10 cellular contexts compared by ENCODE assay signal in genomic region chr9:105475302-105475701, GRCh38. TPM values are rescaled to one million over a fixed set of nuclear protein-coding genes. Genes with fewer than 3 reads are reported as not detected.
DNase-seq lines count a peak whose midpoint lies in the region; ATAC-seq, FAIRE-seq and TF ChIP-seq lines count a peak whose summit lies in the region.
"Had no signal": no experiment of that assay in that cellular context is flagged by ENCODE, and none has a peak within 500 bp of the region (broad histone marks: within the 10 kb centered on the region; RNA-seq: fewer than 3 reads in every experiment).

No MANE protein-coding gene starts in this region.

- FAIRE-seq in endothelial cell of umbilical vein (lab: Jason Lieb, UNC): no peak
- FAIRE-seq: endometrium had no signal

- ATAC-seq in activated T-cell treated with anti-CD3 and anti-CD28 coated beads, Interleukin-2, amount 50 U/mL, for 72 hours (replicated peaks in 1 of 2): no peak

- intact Hi-C loops in endothelial cell of umbilical vein (cut with micrococcal nuclease): no loop called here
- intact Hi-C loops in activated T-helper 2 cell treated with anti-CD3 and anti-CD28 coated beads, Interferon-gamma antibody, Interleukin-2, Interleukin-4, amounts not matched to agents 10 μg/mL and 5 μg/mL and 100 μg/mL, durations not matched to agents 14 hours and 24 hours and 36 hours (cut with micrococcal nuclease): no loop called here

- H3K9me3 ChIP-seq in endothelial cell of umbilical vein (replicated peaks; ENCODE audit: control insufficient read depth, insufficient read depth, low read length) (no peaks in the 10 kb centered on the region), neuronal stem cell (replicated peaks in 1 of 2; ENCODE audit: control insufficient read depth in 2 of 2, insufficient read depth in 1 of 2, low read depth in 1 of 2, low read length in 2 of 2) (peaks cover 0 to 4% of the 10 kb centered on the region in 2 donors)

- no CpG with 5 or more reads among the region's 2 CpGs for WGBS in neuronal stem cell (ENCODE audit: extremely low coverage in 2 of 2, insufficient read length in 2 of 2, insufficient replicate concordance in 1 of 2), 2 donors

- no peak overlapping the region for H3K4me2 ChIP-seq in endothelial cell of umbilical vein (ENCODE audit: insufficient read depth, low read length)
- H3K4me2 ChIP-seq in neuronal stem cell (ENCODE audit: insufficient read depth, low read length, poor library complexity, severe bottlenecking): no peak overlapping the region

- no peak overlapping the region for H4K8ac ChIP-seq in neuronal stem cell (ENCODE audit: low read depth, low read length)

- H3K9ac ChIP-seq in endothelial cell of umbilical vein (replicated peaks; ENCODE audit: extremely low read depth, insufficient read depth, low read length) (no peak overlapping the region), neuronal stem cell (ENCODE audit: low read depth, low read length, poor library complexity) (no peak overlapping the region)

- H3K27ac Mint-ChIP-seq in activated T-cell treated with anti-CD3 and anti-CD28 coated beads, Interleukin-2, amount 50 U/mL, for 72 hours: no peak overlapping the region
- no peak overlapping the region for H3K27ac Mint-ChIP-seq in activated T-helper 2 cell treated with anti-CD3 and anti-CD28 coated beads, Interferon-gamma antibody, Interleukin-2, Interleukin-4, amounts not matched to agents 10 μg/mL and 5 μg/mL and 100 μg/mL, durations not matched to agents 14 hours and 24 hours and 36 hours

- H3K4me3 Mint-ChIP-seq in activated T-cell treated with anti-CD3 and anti-CD28 coated beads, Interleukin-2, amount 50 U/mL, for 72 hours: no peak overlapping the region
- no peak overlapping the region for H3K4me3 Mint-ChIP-seq in activated T-helper 2 cell treated with anti-CD3 and anti-CD28 coated beads, Interferon-gamma antibody, Interleukin-2, Interleukin-4, amounts not matched to agents 10 μg/mL and 5 μg/mL and 100 μg/mL, durations not matched to agents 14 hours and 24 hours and 36 hours (ENCODE audit: low read depth)

- H3K36me3 Mint-ChIP-seq in activated T-cell treated with anti-CD3 and anti-CD28 coated beads, Interleukin-2, amount 50 U/mL, for 72 hours (ENCODE audit: insufficient read depth in 2 of 2): peaks cover 0 to 2% of the 10 kb centered on the region in 2 donors
- no peaks in the 10 kb centered on the region for H3K36me3 Mint-ChIP-seq in activated T-helper 2 cell treated with anti-CD3 and anti-CD28 coated beads, Interferon-gamma antibody, Interleukin-2, Interleukin-4, amounts not matched to agents 10 μg/mL and 5 μg/mL and 100 μg/mL, durations not matched to agents 14 hours and 24 hours and 36 hours (ENCODE audit: low read depth)

- no peaks in the 10 kb centered on the region for H3K9me1 ChIP-seq in endothelial cell of umbilical vein (replicated peaks; ENCODE audit: control insufficient read depth, extremely low read depth, insufficient read depth, low read length)

- no peak overlapping the region for H3K18ac ChIP-seq in neuronal stem cell (ENCODE audit: low read length)

- H2BK15ac ChIP-seq in neuronal stem cell (ENCODE audit: low read length): no peak overlapping the region

- H3K79me1 ChIP-seq in neuronal stem cell (ENCODE audit: low read depth, low read length): no peaks in the 10 kb centered on the region

- peaks cover 2% of the 10 kb centered on the region for H3K79me2 ChIP-seq in endothelial cell of umbilical vein (ENCODE audit: control insufficient read depth, insufficient read depth, low read length)

- no peak overlapping the region for H3K23ac ChIP-seq in neuronal stem cell (ENCODE audit: low read depth, low read length, poor library complexity)

- H2AK5ac ChIP-seq in neuronal stem cell (ENCODE audit: low read depth, low read length): no peak overlapping the region

- H3K4me1 Mint-ChIP-seq in activated T-cell treated with anti-CD3 and anti-CD28 coated beads, Interleukin-2, amount 50 U/mL, for 72 hours (ENCODE audit: low read depth): no peaks in the 10 kb centered on the region
- H3K4me1 Mint-ChIP-seq in activated T-helper 2 cell treated with anti-CD3 and anti-CD28 coated beads, Interferon-gamma antibody, Interleukin-2, Interleukin-4, amounts not matched to agents 10 μg/mL and 5 μg/mL and 100 μg/mL, durations not matched to agents 14 hours and 24 hours and 36 hours (ENCODE audit: low read depth): no peaks in the 10 kb centered on the region

- H3K27me3 ChIP-seq in endothelial cell of umbilical vein (ENCODE audit: control insufficient read depth in 2 of 2, insufficient read depth in 2 of 2, low read length in 2 of 2): no peaks in the 10 kb centered on the region
- H3K27me3 ChIP-seq in neuronal stem cell (ENCODE audit: control insufficient read depth in 3 of 3, insufficient read depth in 3 of 3, low read depth in 1 of 3, low read length in 3 of 3): no peaks in the 10 kb centered on the region

- no peak overlapping the region for H3K4me3 ChIP-seq in endothelial cell of umbilical vein (replicated peaks in 1 of 3; ENCODE audit: insufficient read depth in 1 of 3, low read depth in 1 of 3, low read length in 3 of 3)
- no peak overlapping the region for H3K4me3 ChIP-seq in neuronal stem cell (ENCODE audit: low read length in 2 of 2)

- H4K91ac ChIP-seq in neuronal stem cell (ENCODE audit: low read depth, low read length, poor library complexity): no peak overlapping the region

- H2BK120ac ChIP-seq in neuronal stem cell (ENCODE audit: low read depth, low read length): no peak overlapping the region

- dilution Hi-C loops in endothelial cell of umbilical vein (cut with MboI; ENCODE audit: extremely low pct_ligation_motif_present, low sequenced_read_pairs): no loop called here

- peaks cover 0 to 2% of the 10 kb centered on the region in 2 experiments for H3K36me3 ChIP-seq in endothelial cell of umbilical vein (ENCODE audit: control insufficient read depth in 2 of 2, extremely low read depth in 1 of 2, insufficient read depth in 2 of 2, low read length in 2 of 2)
- peaks cover 6 to 48% of the 10 kb centered on the region in 2 donors for H3K36me3 ChIP-seq in neuronal stem cell (replicated peaks in 1 of 2; ENCODE audit: control insufficient read depth in 2 of 2, insufficient read depth in 2 of 2, low read length in 2 of 2)

- CTCF ChIA-PET in endothelial cell of umbilical vein (lab: Charles Lee): interaction anchor here (0.8 to 1.4 kb wide), 5 partner anchors 8 to 31 kb away, joined by 3 to 7 read pairs (median 3); no protein-coding TSS in a partner anchor

- H3K27me3 Mint-ChIP-seq in activated T-cell treated with anti-CD3 and anti-CD28 coated beads, Interleukin-2, amount 50 U/mL, for 72 hours (ENCODE audit: low read depth): no peaks in the 10 kb centered on the region
- peaks cover 10% of the 10 kb centered on the region for H3K27me3 Mint-ChIP-seq in activated T-helper 2 cell treated with anti-CD3 and anti-CD28 coated beads, Interferon-gamma antibody, Interleukin-2, Interleukin-4, amounts not matched to agents 10 μg/mL and 5 μg/mL and 100 μg/mL, durations not matched to agents 14 hours and 24 hours and 36 hours (ENCODE audit: low read depth)

- no peak overlapping the region for H2BK5ac ChIP-seq in neuronal stem cell (ENCODE audit: low read length)

- no peaks in the 10 kb centered on the region for H3K9me3 Mint-ChIP-seq in activated T-cell treated with anti-CD3 and anti-CD28 coated beads, Interleukin-2, amount 50 U/mL, for 72 hours
- H3K9me3 Mint-ChIP-seq in activated T-helper 2 cell treated with anti-CD3 and anti-CD28 coated beads, Interferon-gamma antibody, Interleukin-2, Interleukin-4, amounts not matched to agents 10 μg/mL and 5 μg/mL and 100 μg/mL, durations not matched to agents 14 hours and 24 hours and 36 hours: no peaks in the 10 kb centered on the region

- no peak overlapping the region for H3K14ac ChIP-seq in neuronal stem cell (ENCODE audit: low read length)

- POLR2A ChIA-PET in endothelial cell of umbilical vein (lab: Charles Lee): no interaction called here

- TF ChIP-seq POLR2A in endothelial cell of umbilical vein (IDR thresholded peaks at IDR 0.05; ENCODE audit: low read depth, low read length): no peak

- H2BK12ac ChIP-seq in neuronal stem cell (ENCODE audit: low read length): no peak overlapping the region

- BruUV-seq in endothelial cell of umbilical vein (replicated peaks; lab: Mats Ljungman, UMichigan): no TSS peak

- H2AFZ ChIP-seq in endothelial cell of umbilical vein (ENCODE audit: low read depth, low read length) (no peak overlapping the region), neuronal stem cell (ENCODE audit: low read length) (no peak overlapping the region)

- peak; percentile 7 for TF ChIP-seq CTCF in GM12873 (IDR thresholded peaks at IDR 0.05; ENCODE audit: insufficient read depth, low read depth, low read length, missing control alignments)
- peak in 1 of 2 donors; percentile 10 for TF ChIP-seq CTCF in endothelial cell of umbilical vein (IDR thresholded peaks at IDR 0.05; ENCODE audit: extremely low read depth in 1 of 2, insufficient read depth in 1 of 2, low read depth in 1 of 2, low read length in 2 of 2)

- peak; percentile 51 for DNase-seq in NCI-H69 (lab: John Stamatoyannopoulos, UW)
- peak; percentile 15 for DNase-seq in endothelial cell of umbilical vein (ENCODE audit: low read depth, low spot score)
- peak; percentile 78 for DNase-seq in pons (ENCODE audit: low spot score)
- no peak for DNase-seq in neuronal stem cell (ENCODE audit: low spot score)
- DNase-seq in activated T-cell treated with anti-CD3 and anti-CD28 coated beads, Interleukin-2, amount 50 U/mL, for 72 hours: no peak
- no peak for DNase-seq in NCI-H1105 (lab: John Stamatoyannopoulos, UW)
- DNase-seq in activated T-helper 2 cell treated with anti-CD3 and anti-CD28 coated beads, Interferon-gamma antibody, Interleukin-2, Interleukin-4, amounts not matched to agents 10 μg/mL and 5 μg/mL and 100 μg/mL, durations not matched to agents 14 hours and 24 hours and 36 hours (ENCODE audit: low spot score): no peak
- DNase-seq: stimulated activated CD4-positive, alpha-beta T cell treated with anti-CD3 and anti-CD28 coated beads, Interleukin-2, amount 100 ng/mL, for 48 hours had no signal

- H4K20me1 ChIP-seq in endothelial cell of umbilical vein (replicated peaks; ENCODE audit: control insufficient read depth, extremely low read depth, insufficient read depth, low read length): no peaks in the 10 kb centered on the region

- no peak overlapping the region for H3K27ac ChIP-seq in endothelial cell of umbilical vein (ENCODE audit: insufficient read depth, low read depth, low read length)
- H3K27ac ChIP-seq in neuronal stem cell (replicated peaks; ENCODE audit: low read length): no peak overlapping the region

- H3K4ac ChIP-seq in neuronal stem cell (ENCODE audit: low read length): no peak overlapping the region

- no peaks in the 10 kb centered on the region for H3K4me1 ChIP-seq in endothelial cell of umbilical vein (ENCODE audit: control insufficient read depth, extremely low read depth, insufficient read depth, low read length)
- H3K4me1 ChIP-seq in neuronal stem cell (ENCODE audit: control insufficient read depth in 2 of 2, insufficient read depth in 1 of 2, low read depth in 1 of 2, low read length in 2 of 2): no peaks in the 10 kb centered on the region

RNA-seq across cellular contexts. Expression of gene FSD1L, which starts 27.5 kb away (rescaled TPM):
- total RNA-seq in endothelial cell of umbilical vein: 7.5 and 8.5 TPM in 2 replicates
- polyA plus RNA-seq in endothelial cell of umbilical vein: 0.53 and 0.69 TPM in 2 replicates
- polyA plus RNA-seq in endothelial cell of umbilical vein (2011; cell fraction: cytosol; rRNA removed): 0.66 and 0.70 TPM in 2 replicates
- polyA plus RNA-seq in endothelial cell of umbilical vein (2011; cell fraction: nucleus; rRNA removed): 6.1 and 8.5 TPM in 2 replicates
- polyA plus RNA-seq in endothelial cell of umbilical vein (2012): 2.5 and 2.8 TPM in 2 replicates
- 3.0 and 3.2 TPM in 2 replicates for polyA minus RNA-seq in endothelial cell of umbilical vein
- polyA minus RNA-seq in endothelial cell of umbilical vein (2011; cell fraction: cytosol; rRNA and poly(A)+ RNA removed): 1.2 TPM
- polyA minus RNA-seq in endothelial cell of umbilical vein (2011; cell fraction: nucleus; rRNA and poly(A)+ RNA removed): 16.7 and 25.3 TPM in 2 replicates
- polyA plus RNA-seq in neuronal stem cell (2013, experiment 1 of 2): 6.1 TPM
- polyA plus RNA-seq in neuronal stem cell (2013, experiment 2 of 2): 5.8 TPM
- total RNA-seq in activated T-cell treated with anti-CD3 and anti-CD28 coated beads, Interleukin-2, amount 50 U/mL, for 72 hours: 1 to 10 TPM; 2.2 to 3.0 TPM
- total RNA-seq in activated T-helper 2 cell treated with anti-CD3 and anti-CD28 coated beads, Interferon-gamma antibody, Interleukin-2, Interleukin-4, amounts not matched to agents 10 μg/mL and 5 μg/mL and 100 μg/mL, durations not matched to agents 14 hours and 24 hours and 36 hours: 3.2 and 3.7 TPM in 2 replicates

Comparison
In these comparisons a context has a peak if more than half of its experiments do, and no peak if none do; other contexts are left out.
1. DNase-seq: peak in NCI-H69 (single experiment), endothelial cell of umbilical vein (single experiment) and pons (single experiment); none in neuronal stem cell (single experiment), activated T-cell treated with anti-CD3 and anti-CD28 coated beads, Interleukin-2, amount 50 U/mL, for 72 hours (0 of 2), NCI-H1105 (single experiment) and activated T-helper 2 cell treated with anti-CD3 and anti-CD28 coated beads, Interferon-gamma antibody, Interleukin-2, Interleukin-4, amounts not matched to agents 10 μg/mL and 5 μg/mL and 100 μg/mL, durations not matched to agents 14 hours and 24 hours and 36 hours (single experiment).